2 cellular contexts compared by ENCODE assay signal in genomic region chr19:19068659-19069509, GRCh38.
TF ChIP-seq lines count a peak whose summit lies in the region.

No MANE protein-coding gene starts in this region.

TF ChIP-seq in liver, 16 proteins besides CTCF, POLR2A, EP300 and RAD21:
- TF ChIP-seq SP1 (IDR thresholded peaks at IDR 0.05) = no peak
- no peak for TF ChIP-seq ZBTB33 (IDR thresholded peaks at IDR 0.05)
- TF ChIP-seq FOXA2 (IDR thresholded peaks at IDR 0.05) = no peak
- no peak for TF ChIP-seq GABPA (IDR thresholded peaks at IDR 0.05 in 1 of 2, conservative IDR thresholded peaks at IDR 0.05 in 1 of 2)
- TF ChIP-seq FOXA1 (IDR thresholded peaks at IDR 0.05) = no peak
- TF ChIP-seq MAX (IDR thresholded peaks at IDR 0.05) = no peak
- TF ChIP-seq NR2F2 (IDR thresholded peaks at IDR 0.05) = no peak
- no peak for TF ChIP-seq HNF4A (conservative IDR thresholded peaks at IDR 0.05)
- no peak for TF ChIP-seq RXRA (IDR thresholded peaks at IDR 0.05)
- TF ChIP-seq REST (IDR thresholded peaks at IDR 0.05) = no peak
- TF ChIP-seq YY1 (IDR thresholded peaks at IDR 0.05) = no peak
- no peak for TF ChIP-seq EGR1 (IDR thresholded peaks at IDR 0.05; ENCODE audit: low read depth in 2 of 2)
- TF ChIP-seq ATF3 (IDR thresholded peaks at IDR 0.05) = no peak
- no peak for TF ChIP-seq TAF1 (conservative IDR thresholded peaks at IDR 0.05)
- no peak for TF ChIP-seq HNF4G (IDR thresholded peaks at IDR 0.05)
- no peak for TF ChIP-seq JUND (IDR thresholded peaks at IDR 0.05)

TF ChIP-seq in HepG2, 621 proteins besides CTCF, POLR2A, EP300 and RAD21:
- no peak for TF ChIP-seq EEA1 (CRISPR knock-in tag; IDR thresholded peaks at IDR 0.05; ENCODE audit: borderline replicate concordance)
- no peak for TF ChIP-seq ARID4A (CRISPR knock-in tag; IDR thresholded peaks at IDR 0.05; ENCODE audit: borderline replicate concordance)
- no peak for TF ChIP-seq THYN1 (CRISPR knock-in tag; IDR thresholded peaks at IDR 0.05; ENCODE audit: borderline replicate concordance, low read depth)
- TF ChIP-seq ZNF451 (CRISPR knock-in tag; IDR thresholded peaks at IDR 0.05) = no peak
- TF ChIP-seq SKI (IDR thresholded peaks at IDR 0.05; ENCODE audit: partially characterized antibody) = no peak
- TF ChIP-seq ZNF549 (CRISPR knock-in tag; IDR thresholded peaks at IDR 0.05) = no peak
- no peak for TF ChIP-seq CERS6 (CRISPR knock-in tag; IDR thresholded peaks at IDR 0.05)
- TF ChIP-seq ZMAT5 (CRISPR knock-in tag; IDR thresholded peaks at IDR 0.05; ENCODE audit: borderline replicate concordance, low read depth) = no peak
- TF ChIP-seq THAP7 (CRISPR knock-in tag; IDR thresholded peaks at IDR 0.05) = no peak
- no peak for TF ChIP-seq ZBTB42 (CRISPR knock-in tag; IDR thresholded peaks at IDR 0.05)
- TF ChIP-seq ZNF333 (CRISPR knock-in tag; IDR thresholded peaks at IDR 0.05; ENCODE audit: borderline replicate concordance) = no peak
- TF ChIP-seq ETS1 (CRISPR knock-in tag; IDR thresholded peaks at IDR 0.05) = no peak
- no peak for TF ChIP-seq ZNF501 (CRISPR knock-in tag; IDR thresholded peaks at IDR 0.05)
- no peak for TF ChIP-seq ZNF770 (CRISPR knock-in tag; IDR thresholded peaks at IDR 0.05)
- no peak for TF ChIP-seq ZBTB1 (CRISPR knock-in tag; IDR thresholded peaks at IDR 0.05; ENCODE audit: borderline replicate concordance)
- TF ChIP-seq AGO1 (IDR thresholded peaks at IDR 0.05; ENCODE audit: low read depth, low read length, poor library complexity, severe bottlenecking) = no peak
